ENCODE assay signal across 12 cellular contexts in the genomic region with DNA sequence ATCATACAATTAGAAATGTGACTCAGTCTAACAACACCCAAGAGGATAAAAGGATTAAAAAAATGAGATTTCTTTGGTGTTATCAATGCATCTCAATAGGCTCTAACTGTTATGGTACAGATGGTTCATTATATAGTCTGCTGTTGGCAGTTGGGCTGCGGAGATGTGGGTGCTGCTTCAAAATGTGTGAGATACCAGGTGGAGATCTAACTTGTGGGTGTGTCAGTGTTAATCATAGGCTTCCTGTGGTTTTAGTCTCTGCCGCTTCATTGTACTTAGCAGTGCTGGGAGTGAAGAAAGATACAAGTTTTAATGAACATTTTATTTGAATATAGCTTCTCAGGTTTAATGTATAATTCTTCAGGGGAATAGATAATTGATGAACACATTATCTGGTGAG.
DNase-seq lines count a peak whose midpoint lies in the region; TF ChIP-seq lines count a peak whose summit lies in the region.
"Had no signal": no experiment of that assay in that cellular context is flagged by ENCODE, and none has a peak within 500 bp of the region (broad histone marks: within the 10 kb centered on the region; RNA-seq: fewer than 3 reads in every experiment).

No MANE protein-coding gene starts in this region.

- POLR2A ChIA-PET in activated CD4-positive, alpha-beta memory T cell treated with anti-CD3 and anti-CD28 coated beads for 36 hours (lab: Charles Lee) = no interaction called here

- no peaks in the 10 kb centered on the region for H3K27me3 Mint-ChIP-seq in activated CD4-positive, alpha-beta memory T cell treated with anti-CD3 and anti-CD28 coated beads for 36 hours

- H3K4me1 Mint-ChIP-seq in activated CD4-positive, alpha-beta memory T cell treated with anti-CD3 and anti-CD28 coated beads for 36 hours (ENCODE audit: low read depth) = peaks cover 22% of the 10 kb centered on the region

- DNase-seq in NCI-H2107 treated with DMSO at 0.1 percent for 48 hours (lab: John Stamatoyannopoulos, UW; ENCODE audit: unreplicated experiment) (peak; percentile 8), NCI-H2107 (lab: John Stamatoyannopoulos, UW) (no peak), epithelial cell of esophagus (ENCODE audit: low read depth) (peak; percentile 71), putamen (ENCODE audit: low spot score) (no peak), UCSD-AML1 (lab: John Stamatoyannopoulos, UW; ENCODE audit: unreplicated experiment) (no peak), CD1c-positive myeloid dendritic cell (ENCODE audit: extremely low spot score) (no peak)
- DNase-seq in activated CD4-positive, alpha-beta memory T cell treated with anti-CD3 and anti-CD28 coated beads for 36 hours = peak; percentile 34
- peak; percentile 47 for DNase-seq in stimulated activated CD8-positive, alpha-beta memory T cell treated with anti-CD3 and anti-CD28 coated beads, Interleukin-4, amount 100 ng/mL, for 48 hours
- DNase-seq: 8988T, gastrocnemius medialis, NCI-H2081 treated with DMSO at 0.1 percent for 48 hours had no signal

- intact Hi-C loops in activated CD4-positive, alpha-beta memory T cell treated with anti-CD3 and anti-CD28 coated beads for 36 hours (cut with micrococcal nuclease) = no loop called here

- no peak overlapping the region for H3K27ac Mint-ChIP-seq in activated CD4-positive, alpha-beta memory T cell treated with anti-CD3 and anti-CD28 coated beads for 36 hours

- peaks cover 25% of the 10 kb centered on the region for H3K36me3 Mint-ChIP-seq in activated CD4-positive, alpha-beta memory T cell treated with anti-CD3 and anti-CD28 coated beads for 36 hours

- no peak overlapping the region for H3K4me3 ChIP-seq in epithelial cell of esophagus (ENCODE audit: low read length)
- H3K4me3 ChIP-seq: cardiac muscle cell, gastrocnemius medialis had no signal

- no peak for TF ChIP-seq CTCF in epithelial cell of esophagus (IDR thresholded peaks at IDR 0.05; ENCODE audit: insufficient read depth, low read depth, low read length, missing control alignments)

- H3K4me3 Mint-ChIP-seq in activated CD4-positive, alpha-beta memory T cell treated with anti-CD3 and anti-CD28 coated beads for 36 hours = no peak overlapping the region

- CTCF ChIA-PET in activated CD4-positive, alpha-beta memory T cell treated with anti-CD3 and anti-CD28 coated beads for 36 hours (lab: Charles Lee) = no interaction called here

- no peaks in the 10 kb centered on the region for H3K9me3 Mint-ChIP-seq in activated CD4-positive, alpha-beta memory T cell treated with anti-CD3 and anti-CD28 coated beads for 36 hours

Comparison
In these comparisons a context has a peak if more than half of its experiments do, and no peak if none do; other contexts are left out.
1. DNase-seq: peak in NCI-H2107 treated with DMSO at 0.1 percent for 48 hours (single experiment), activated CD4-positive, alpha-beta memory T cell treated with anti-CD3 and anti-CD28 coated beads for 36 hours (single experiment), epithelial cell of esophagus (single experiment) and stimulated activated CD8-positive, alpha-beta memory T cell treated with anti-CD3 and anti-CD28 coated beads, Interleukin-4, amount 100 ng/mL, for 48 hours (single experiment); none in NCI-H2107 (single experiment), putamen (single experiment), UCSD-AML1 (single experiment) and CD1c-positive myeloid dendritic cell (single experiment).